ENCODE assay signal across 1 cellular context in the genomic region with DNA sequence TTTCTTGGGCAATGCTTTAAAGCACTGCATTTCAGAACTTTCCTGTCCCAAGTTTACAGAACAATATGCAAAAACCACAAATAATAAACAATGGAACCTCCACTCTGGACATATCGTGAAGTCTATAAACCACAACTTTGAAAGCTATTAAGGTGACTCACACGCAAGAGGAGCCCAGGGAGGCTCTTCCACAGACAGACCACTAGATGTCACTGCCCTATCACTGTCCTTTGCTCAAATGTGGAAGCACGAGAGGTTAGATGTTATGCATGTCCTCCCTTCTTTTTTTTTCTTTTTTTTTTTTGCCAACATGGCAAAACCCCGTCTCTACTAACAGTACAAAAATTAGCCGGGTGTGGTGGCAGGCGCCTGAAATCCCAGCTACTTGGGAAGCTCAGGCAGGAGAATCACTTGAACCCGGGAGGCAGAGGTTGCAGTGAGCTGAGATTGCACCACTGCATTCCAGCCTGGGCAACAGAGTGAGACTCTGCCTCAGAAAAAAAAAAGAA.
TF ChIP-seq lines count a peak whose summit lies in the region.

No MANE protein-coding gene starts in this region.

TF ChIP-seq in IMR-90, 13 proteins besides CTCF, POLR2A, EP300 and RAD21:
- TF ChIP-seq MAZ (IDR thresholded peaks at IDR 0.05; ENCODE audit: borderline replicate concordance, low read depth, low read length) (0 out of 2 replicates have a peak, but pooled peaks have one; percentile 24), BHLHE40 (IDR thresholded peaks at IDR 0.05; ENCODE audit: low read depth, low read length) (peak; percentile 88), MAFK (IDR thresholded peaks at IDR 0.05; ENCODE audit: low read depth, low read length) (peak; percentile 81), SMC3 (IDR thresholded peaks at IDR 0.05; ENCODE audit: low read depth, low read length) (peak; percentile 99), FOS (IDR thresholded peaks at IDR 0.05; ENCODE audit: low read depth, low read length) (peak; percentile 85), CEBPB (IDR thresholded peaks at IDR 0.05; ENCODE audit: low read depth, low read length) (0 out of 2 replicates have a peak, but pooled peaks have one; percentile 14)
